17 cellular contexts compared by ENCODE assay signal in the genomic region with DNA sequence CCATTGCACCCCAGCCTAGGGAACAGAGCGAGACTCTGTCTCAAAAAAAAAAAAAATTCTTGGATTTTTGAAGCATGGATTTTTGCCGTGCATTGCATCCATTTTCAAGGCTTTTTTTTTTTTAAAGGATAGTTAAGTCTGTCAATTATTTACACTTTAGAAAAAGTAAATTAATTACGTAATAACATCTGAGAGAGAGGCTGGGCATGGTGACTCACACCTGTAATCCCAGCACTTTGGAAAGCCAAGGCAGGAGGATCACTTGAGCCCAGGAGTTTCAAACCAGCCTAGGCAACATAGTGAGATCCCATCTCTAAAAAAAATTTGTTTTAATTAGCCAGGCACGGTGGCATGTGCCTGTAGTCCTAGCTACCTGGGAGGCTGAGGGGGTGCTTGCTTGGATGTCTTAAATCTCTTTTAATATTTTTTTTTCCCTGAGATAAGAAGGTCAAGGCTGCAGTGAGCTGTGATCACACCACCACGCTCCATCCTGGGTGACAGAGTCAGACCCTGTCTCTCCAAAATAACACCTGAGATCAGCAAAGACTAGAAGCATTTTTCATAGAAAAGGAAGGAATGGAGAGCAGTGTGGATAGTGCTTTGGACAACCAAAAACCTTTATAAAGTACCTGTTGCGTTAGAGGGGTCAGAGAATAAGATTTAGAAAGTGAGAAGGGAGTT. TPM values are rescaled to one million over a fixed set of nuclear protein-coding genes. Genes with fewer than 3 reads are reported as not detected.
A peak's percentile ranks its signal among the peaks of the same experiment; 100 is the strongest.
DNase-seq lines count a peak whose midpoint lies in the region; ATAC-seq and TF ChIP-seq lines count a peak whose summit lies in the region.
"Had no signal": no experiment of that assay in that cellular context is flagged by ENCODE, and none has a peak within 500 bp of the region (broad histone marks: within the 10 kb centered on the region; RNA-seq: fewer than 3 reads in every experiment).

No MANE protein-coding gene starts in this region.

- no peak for ATAC-seq in stimulated activated naive CD8-positive, alpha-beta T cell treated with anti-CD3 and anti-CD28 coated beads, Interleukin-15, Interleukin-2, amounts not matched to agents 100 U/mL and 50 U/mL, for 24 hours
- ATAC-seq in activated CD8-positive, alpha-beta T cell treated with anti-CD3 and anti-CD28 coated beads for 36 hours, result no peak
- ATAC-seq in HG02981 (IDR thresholded peaks at IDR 0.05; ENCODE audit: unreplicated experiment), result no peak
- ATAC-seq in GM21576 (IDR thresholded peaks at IDR 0.05; ENCODE audit: unreplicated experiment), result no peak
- ATAC-seq: SK-N-SH treated with all-trans-retinoic acid at 6 μM for 48 hours had no signal

- no peak for DNase-seq in stimulated activated naive CD8-positive, alpha-beta T cell treated with anti-CD3 and anti-CD28 coated beads, Interleukin-15, Interleukin-2, amounts not matched to agents 100 U/mL and 50 U/mL, for 24 hours
- DNase-seq in activated CD8-positive, alpha-beta T cell treated with anti-CD3 and anti-CD28 coated beads for 36 hours, result no peak
- DNase-seq in glomerular visceral epithelial cell (ENCODE audit: extremely low spot score) (peak; percentile 38), vagina (ENCODE audit: extremely low spot score in 2 of 2) (no peak), NCI-H524 treated with DMSO at 0.1 percent for 48 hours (lab: John Stamatoyannopoulos, UW) (no peak)
- DNase-seq: activated CD4-positive, CD25-positive, alpha-beta regulatory T cell; DMS79; effector CD8-positive, alpha-beta T cell; IMR-90; islet precursor cell; NCI-H226; OCI-M1 had no signal

- peaks cover 10% of the 10 kb centered on the region for H3K36me3 Mint-ChIP-seq in stimulated activated naive CD8-positive, alpha-beta T cell treated with anti-CD3 and anti-CD28 coated beads, Interleukin-15, Interleukin-2, amounts not matched to agents 100 ng/mL and 50 ng/mL, for 24 hours (ENCODE audit: low read depth)
- H3K36me3 Mint-ChIP-seq in activated CD8-positive, alpha-beta T cell treated with anti-CD3 and anti-CD28 coated beads for 36 hours (ENCODE audit: low read depth), result peaks cover 11% of the 10 kb centered on the region
- H3K36me3 Mint-ChIP-seq: brain had no signal

- no peaks in the 10 kb centered on the region for H3K27me3 Mint-ChIP-seq in stimulated activated naive CD8-positive, alpha-beta T cell treated with anti-CD3 and anti-CD28 coated beads, Interleukin-15, Interleukin-2, amounts not matched to agents 100 ng/mL and 50 ng/mL, for 24 hours
- H3K27me3 Mint-ChIP-seq in activated CD8-positive, alpha-beta T cell treated with anti-CD3 and anti-CD28 coated beads for 36 hours, result no peaks in the 10 kb centered on the region

- peaks cover 45% of the 10 kb centered on the region for H3K4me1 Mint-ChIP-seq in stimulated activated naive CD8-positive, alpha-beta T cell treated with anti-CD3 and anti-CD28 coated beads, Interleukin-15, Interleukin-2, amounts not matched to agents 100 ng/mL and 50 ng/mL, for 24 hours (ENCODE audit: low read depth)
- H3K4me1 Mint-ChIP-seq in activated CD8-positive, alpha-beta T cell treated with anti-CD3 and anti-CD28 coated beads for 36 hours (ENCODE audit: low read depth), result peaks cover 47% of the 10 kb centered on the region
- H3K4me1 Mint-ChIP-seq: brain had no signal

- TF ChIP-seq POLR2A in vagina (IDR thresholded peaks at IDR 0.05), result no peak

- no peaks in the 10 kb centered on the region for H3K36me3 ChIP-seq in vagina

- H3K27ac ChIP-seq in vagina, result no peak overlapping the region

- peak overlapping the region; percentile 31 for H3K27ac Mint-ChIP-seq in stimulated activated naive CD8-positive, alpha-beta T cell treated with anti-CD3 and anti-CD28 coated beads, Interleukin-15, Interleukin-2, amounts not matched to agents 100 ng/mL and 50 ng/mL, for 24 hours
- peak overlapping the region; percentile 96 for H3K27ac Mint-ChIP-seq in activated CD8-positive, alpha-beta T cell treated with anti-CD3 and anti-CD28 coated beads for 36 hours
- H3K27ac Mint-ChIP-seq: brain had no signal

- no peaks in the 10 kb centered on the region for H3K4me1 ChIP-seq in vagina

- H3K4me3 Mint-ChIP-seq in stimulated activated naive CD8-positive, alpha-beta T cell treated with anti-CD3 and anti-CD28 coated beads, Interleukin-15, Interleukin-2, amounts not matched to agents 100 ng/mL and 50 ng/mL, for 24 hours, result peak overlapping the region; percentile 7
- peak overlapping the region; percentile 10 for H3K4me3 Mint-ChIP-seq in activated CD8-positive, alpha-beta T cell treated with anti-CD3 and anti-CD28 coated beads for 36 hours
- H3K4me3 Mint-ChIP-seq: brain had no signal

- intact Hi-C loops in activated CD8-positive, alpha-beta T cell treated with anti-CD3 and anti-CD28 coated beads for 36 hours (cut with micrococcal nuclease), result loop anchor here (5.0 kb wide), 2 partner anchors 42 to 52 kb away; partner anchors contain the start of genes PCNP and TRMT10C
- intact Hi-C loops in vagina (cut with DNase I), result loop anchor here (10.0 kb wide), 1 partner anchor 55 kb away; the partner anchor contains the start of gene PCNP

- no peak for TF ChIP-seq CTCF in activated CD8-positive, alpha-beta T cell treated with anti-CD3 and anti-CD28 coated beads for 36 hours (IDR thresholded peaks at IDR 0.05)
- TF ChIP-seq CTCF in vagina (IDR thresholded peaks at IDR 0.05), result no peak

- no peaks in the 10 kb centered on the region for H3K27me3 ChIP-seq in vagina

- no peaks in the 10 kb centered on the region for H3K9me3 ChIP-seq in vagina

- POLR2A ChIA-PET in activated CD8-positive, alpha-beta T cell treated with anti-CD3 and anti-CD28 coated beads for 36 hours (lab: Charles Lee), result interaction anchor here (0.6 to 3.8 kb wide), 11 partner anchors 8 to 166 kb away, joined by 3 to 14 read pairs (median 4); partner anchors contain the start of genes RPL24 and TRMT10C

- CTCF ChIA-PET in activated CD8-positive, alpha-beta T cell treated with anti-CD3 and anti-CD28 coated beads for 36 hours (lab: Charles Lee), result interaction anchor here (1.0 to 2.9 kb wide), 4 partner anchors 10 to 47 kb away, joined by 3 to 12 read pairs (median 3); no protein-coding TSS in a partner anchor

- no peaks in the 10 kb centered on the region for H3K9me3 Mint-ChIP-seq in stimulated activated naive CD8-positive, alpha-beta T cell treated with anti-CD3 and anti-CD28 coated beads, Interleukin-15, Interleukin-2, amounts not matched to agents 100 ng/mL and 50 ng/mL, for 24 hours
- no peaks in the 10 kb centered on the region for H3K9me3 Mint-ChIP-seq in activated CD8-positive, alpha-beta T cell treated with anti-CD3 and anti-CD28 coated beads for 36 hours
- H3K9me3 Mint-ChIP-seq: brain had no signal

- no peak overlapping the region for H3K4me3 ChIP-seq in vagina

RNA-seq across cellular contexts. Expression of gene SENP7, which starts 6.8 kb away (rescaled TPM):
- 10 to 100 TPM in 1 of 2 experiments, 1 to 10 TPM in 1; 9.6 to 11.4 TPM for total RNA-seq in activated CD8-positive, alpha-beta T cell treated with anti-CD3 and anti-CD28 coated beads for 36 hours
- total RNA-seq in vagina, result 17.9 TPM

RNA-seq across cellular contexts. Expression of gene TRMT10C, which starts 41.8 kb away (rescaled TPM):
- total RNA-seq in activated CD8-positive, alpha-beta T cell treated with anti-CD3 and anti-CD28 coated beads for 36 hours, result 10 to 100 TPM; 45.8 to 49.4 TPM
- total RNA-seq in vagina, result 14.7 TPM

RNA-seq across cellular contexts. Expression of gene PCNP, which starts 54.2 kb away (rescaled TPM):
- total RNA-seq in activated CD8-positive, alpha-beta T cell treated with anti-CD3 and anti-CD28 coated beads for 36 hours, result 100 to 1,000 TPM; 176 to 197 TPM
- total RNA-seq in vagina, result 96.3 TPM
